Comparison of ENCODE assay signal across 16 cellular contexts in genomic region chr12:100955139-100955538, GRCh38.
A peak's percentile ranks its signal among the peaks of the same experiment; 100 is the strongest.
DNase-seq lines count a peak whose midpoint lies in the region; ATAC-seq, FAIRE-seq and TF ChIP-seq lines count a peak whose summit lies in the region.
"Had no signal": no experiment of that assay in that cellular context is flagged by ENCODE, and none has a peak within 500 bp of the region (broad histone marks: within the 10 kb centered on the region; RNA-seq: fewer than 3 reads in every experiment).

No MANE protein-coding gene starts in this region.

- H3K27ac ChIP-seq in HepG2 (ENCODE audit: extremely low read length, insufficient read depth, low read length) (no peak overlapping the region), right lobe of liver (no peak overlapping the region), astrocyte (ENCODE audit: low read depth, low read length) (peak overlapping the region; percentile 69), aorta (ENCODE audit: low read depth in 1 of 2, low read length in 2 of 2) (peak overlapping the region in 1 of 2 donors; percentile 20)

- H4K20me1 ChIP-seq in HepG2 (ENCODE audit: insufficient read depth, low read length) (no peaks in the 10 kb centered on the region), astrocyte (ENCODE audit: insufficient read depth, low read length) (no peaks in the 10 kb centered on the region)

- peak overlapping the region; percentile 95 for H3K27ac Mint-ChIP-seq in astrocyte (ENCODE audit: unreplicated experiment)
- H3K27ac Mint-ChIP-seq: type B pancreatic cell had no signal

- no peaks in the 10 kb centered on the region for H3K27me3 Mint-ChIP-seq in astrocyte (ENCODE audit: low read depth, unreplicated experiment)

- in situ Hi-C loops in HepG2 (cut with HindIII; ENCODE audit: extremely low pct_ligation_motif_present, low pct_unique_long_range_greater_than_20kb) = no loop called here

- no peak for TF ChIP-seq RAD21 in HepG2 (CRISPR knock-in tag; IDR thresholded peaks at IDR 0.05)

- H3K27me3 ChIP-seq in HepG2 (ENCODE audit: control insufficient read depth in 1 of 2, insufficient read depth in 2 of 2, low read length in 2 of 2) (peaks cover 0 to 3% of the 10 kb centered on the region in 2 experiments; a peak in 2 of 5 replicates), right lobe of liver (no peaks in the 10 kb centered on the region), astrocyte (ENCODE audit: insufficient read depth, low read length) (no peaks in the 10 kb centered on the region), aorta (ENCODE audit: control insufficient read depth in 1 of 2, insufficient read depth in 2 of 2, low read length in 1 of 2) (no peaks in the 10 kb centered on the region)

- intact Hi-C loops in HepG2 (cut with micrococcal nuclease; ENCODE audit: unreplicated experiment) (no loop called here), right lobe of liver (cut with DNase I) (no loop called here), aorta (cut with DNase I) (loop anchor here in 1 of 2 donors (5.0 to 10.0 kb wide), 2 partner anchors 48 to 120 kb away; no protein-coding TSS in a partner anchor)

- no TSS peak for BruUV-seq in HepG2 (replicated peaks; lab: Mats Ljungman, UMichigan)

- POLR2A ChIA-PET in HepG2 (lab: Yijun Ruan, JAX) = no interaction called here

- TF ChIP-seq POLR2A in HepG2 (IDR thresholded peaks at IDR 0.05; ENCODE audit: insufficient read depth in 1 of 2, low read depth in 2 of 2, low read length in 2 of 2) = no peak
- TF ChIP-seq POLR2A in right lobe of liver (IDR thresholded peaks at IDR 0.05) = no peak

- H3K79me2 ChIP-seq in HepG2 (ENCODE audit: insufficient read depth, low read length) = no peaks in the 10 kb centered on the region
- H3K79me2 ChIP-seq in astrocyte (ENCODE audit: insufficient read depth, low read length) = no peaks in the 10 kb centered on the region

- peak; percentile 1 for DNase-seq in HepG2 (ENCODE audit: low spot score)
- no peak for DNase-seq in right lobe of liver
- peak; percentile 92 for DNase-seq in astrocyte (ENCODE audit: low read depth)
- DNase-seq in iPS-NIHi11 (ENCODE audit: low spot score) = peak; percentile 25
- peak; percentile 72 to 75 for DNase-seq in aorta
- DNase-seq in NOMO-1 treated with dmso at 0.1 percent for 144 hours (lab: John Stamatoyannopoulos, UW; ENCODE audit: unreplicated experiment) = no peak
- DNase-seq: activated CD4-positive, alpha-beta T cell treated with anti-CD3 and anti-CD28 coated beads for 4 hours; cerebellar nuclear complex; DMS79 treated with DMSO at 0.1 percent for 48 hours; left cardiac atrium; NCI-H1092 treated with DMSO at 0.1 percent for 48 hours; NCI-H748 treated with DMSO at 0.1 percent for 48 hours had no signal

- H3K9ac ChIP-seq in HepG2 (ENCODE audit: insufficient read depth, low read depth, low read length) (no peak overlapping the region), astrocyte (ENCODE audit: low read length) (peak overlapping the region; percentile 43)

- H3K9me3 Mint-ChIP-seq in astrocyte (ENCODE audit: unreplicated experiment) = no peaks in the 10 kb centered on the region
- H3K9me3 Mint-ChIP-seq: type B pancreatic cell had no signal

- 5% methylated on average over 4 of the region's 4 CpGs for WGBS in HepG2 (ENCODE audit: low lambda C conversion rate)
- 67% methylated on average over 4 of the region's 4 CpGs for WGBS in right lobe of liver (ENCODE audit: insufficient coverage, low coverage, low lambda C conversion rate, missing lambda C conversion rate)
- WGBS in aorta, 2 donors = 4 to 15% methylated on average over 4 of the region's 4 CpGs

- H3K36me3 ChIP-seq in HepG2 (replicated peaks in 1 of 2; ENCODE audit: control insufficient read depth in 1 of 2, insufficient read depth in 2 of 2, low read length in 2 of 2) (no peaks in the 10 kb centered on the region), right lobe of liver (no peaks in the 10 kb centered on the region), astrocyte (ENCODE audit: insufficient read depth, low read length) (no peaks in the 10 kb centered on the region), aorta (ENCODE audit: control insufficient read depth in 1 of 2, insufficient read depth in 2 of 2, low read length in 1 of 2) (no peaks in the 10 kb centered on the region)

- no peaks in the 10 kb centered on the region for H3K9me3 ChIP-seq in HepG2 (ENCODE audit: low read length)
- no peaks in the 10 kb centered on the region for H3K9me3 ChIP-seq in right lobe of liver
- no peaks in the 10 kb centered on the region for H3K9me3 ChIP-seq in astrocyte (ENCODE audit: insufficient read depth, low read depth, low read length)
- H3K9me3 ChIP-seq in aorta (ENCODE audit: control insufficient read depth, low read length) = no peaks in the 10 kb centered on the region

- TF ChIP-seq CTCF in HepG2 (CRISPR knock-in tag; IDR thresholded peaks at IDR 0.05) = no peak
- no peak for TF ChIP-seq CTCF in right lobe of liver (IDR thresholded peaks at IDR 0.05)
- no peak for TF ChIP-seq CTCF in astrocyte (IDR thresholded peaks at IDR 0.05; ENCODE audit: insufficient read depth, low read depth, low read length)

- ATAC-seq in HepG2 = no peak
- no peak for ATAC-seq in right lobe of liver
- no peak for ATAC-seq in aorta (ENCODE audit: low FRiP score)
- no peak for ATAC-seq in GM18517 (IDR thresholded peaks at IDR 0.05; ENCODE audit: unreplicated experiment)
- no peak for ATAC-seq in HG03045 (IDR thresholded peaks at IDR 0.05; ENCODE audit: unreplicated experiment)

- H3K4me1 ChIP-seq in HepG2 (ENCODE audit: insufficient read depth, low read length) = no peaks in the 10 kb centered on the region
- no peaks in the 10 kb centered on the region for H3K4me1 ChIP-seq in right lobe of liver
- H3K4me1 ChIP-seq in astrocyte (ENCODE audit: insufficient read depth, low read length) = peaks cover 42% of the 10 kb centered on the region
- H3K4me1 ChIP-seq in aorta (ENCODE audit: control insufficient read depth in 1 of 2, insufficient read depth in 2 of 2, low read length in 2 of 2) = peaks cover 0 to 6% of the 10 kb centered on the region in 2 donors

- peak overlapping the region; percentile 45 for H3K4me3 Mint-ChIP-seq in astrocyte (ENCODE audit: unreplicated experiment)
- H3K4me3 Mint-ChIP-seq: type B pancreatic cell had no signal

- H3K36me3 Mint-ChIP-seq in astrocyte (ENCODE audit: low read depth, unreplicated experiment) = peaks cover 20% of the 10 kb centered on the region
- H3K36me3 Mint-ChIP-seq: type B pancreatic cell had no signal

- TF ChIP-seq EP300 in HepG2 (IDR thresholded peaks at IDR 0.05; ENCODE audit: low read depth in 2 of 2, low read length in 2 of 2) (no peak), HepG2 (CRISPR knock-in tag; IDR thresholded peaks at IDR 0.05; ENCODE audit: borderline replicate concordance) (no peak)

- H3K4me2 ChIP-seq in HepG2 (ENCODE audit: low read depth, low read length) = no peak overlapping the region
- peak overlapping the region; percentile 43 for H3K4me2 ChIP-seq in astrocyte (ENCODE audit: low read length)

- H3K4me3 ChIP-seq in HepG2 (replicated peaks in 1 of 3; ENCODE audit: insufficient read depth in 1 of 3, low read depth in 2 of 3, low read length in 3 of 3) (no peak overlapping the region), right lobe of liver (no peak overlapping the region), astrocyte (ENCODE audit: insufficient read depth, low read depth, low read length) (no peak overlapping the region), aorta (ENCODE audit: low read length in 2 of 2) (no peak overlapping the region)

- H2AFZ ChIP-seq in HepG2 (ENCODE audit: low read length) = no peak overlapping the region
- no peak overlapping the region for H2AFZ ChIP-seq in astrocyte (ENCODE audit: low read depth, low read length)

- H3K4me1 Mint-ChIP-seq in astrocyte (ENCODE audit: low read depth, unreplicated experiment) = peaks cover 61% of the 10 kb centered on the region

- CTCF ChIA-PET in HepG2 (lab: Yijun Ruan, JAX; ENCODE audit: low intra/inter-chr PET ratio, low total read pairs) = no interaction called here

- no peak for FAIRE-seq in HepG2 (lab: Jason Lieb, UNC)
- FAIRE-seq in astrocyte (lab: Jason Lieb, UNC) = peak; percentile 63
- FAIRE-seq: A204.1 had no signal

TF ChIP-seq in HepG2, 621 proteins besides CTCF, POLR2A, EP300 and RAD21 (continues in another document):
- TF ChIP-seq, protein P1, sequence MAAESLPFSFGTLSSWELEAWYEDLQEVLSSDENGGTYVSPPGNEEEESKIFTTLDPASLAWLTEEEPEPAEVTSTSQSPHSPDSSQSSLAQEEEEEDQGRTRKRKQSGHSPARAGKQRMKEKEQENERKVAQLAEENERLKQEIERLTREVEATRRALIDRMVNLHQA (CRISPR knock-in tag; IDR thresholded peaks at IDR 0.05) = no peak
- TF ChIP-seq ZNF501 (CRISPR knock-in tag; IDR thresholded peaks at IDR 0.05) (no peak), ZNF512B (CRISPR knock-in tag; IDR thresholded peaks at IDR 0.05; ENCODE audit: borderline replicate concordance) (no peak), TEAD3 (CRISPR knock-in tag; optimal IDR thresholded peaks at IDR 0.05; ENCODE audit: borderline replicate concordance) (peak; percentile 37), FOSL2 (CRISPR knock-in tag; IDR thresholded peaks at IDR 0.05) (peak; percentile 57; the same call in 1 of the 2 replicates)

Comparison
In these comparisons a context has a peak if more than half of its experiments do, and no peak if none do; other contexts are left out.
1. DNase-seq: peak in HepG2 (single experiment), astrocyte (single experiment), iPS-NIHi11 (single experiment) and aorta (2 of 2); none in right lobe of liver (0 of 3) and NOMO-1 treated with dmso at 0.1 percent for 144 hours (single experiment).